Comparison of ENCODE assay signal across 2 cellular contexts in the genomic region with DNA sequence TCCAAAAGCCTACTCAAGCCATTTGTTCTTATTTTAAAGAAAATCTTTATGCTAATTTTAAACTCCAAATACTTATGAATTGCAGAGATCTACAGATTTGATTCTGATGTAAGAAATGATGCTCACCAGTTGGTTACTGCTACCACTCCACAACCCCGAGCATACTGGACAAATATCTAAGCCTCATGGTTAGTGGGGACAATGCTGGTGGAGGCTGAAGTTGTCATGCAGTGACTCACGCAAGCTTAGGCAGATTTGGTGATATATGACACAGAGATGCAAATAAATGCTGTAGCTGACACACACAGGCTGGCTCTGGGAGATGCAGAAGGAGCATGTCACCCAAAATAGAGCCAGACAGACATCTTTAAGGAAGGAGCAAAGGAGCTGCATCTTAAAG. TPM values are rescaled to one million over a fixed set of nuclear protein-coding genes. Genes with fewer than 3 reads are reported as not detected.
"Had no signal": no experiment of that assay in that cellular context is flagged by ENCODE, and none has a peak within 500 bp of the region (broad histone marks: within the 10 kb centered on the region; RNA-seq: fewer than 3 reads in every experiment).

No MANE protein-coding gene starts in this region.

RNA-seq across cellular contexts. Expression of a gene that starts 35.3 kb away (rescaled TPM):
- total RNA-seq: G401, GM12878 had no signal
- polyA plus RNA-seq: GM12878 had no signal
